In the genomic region with DNA sequence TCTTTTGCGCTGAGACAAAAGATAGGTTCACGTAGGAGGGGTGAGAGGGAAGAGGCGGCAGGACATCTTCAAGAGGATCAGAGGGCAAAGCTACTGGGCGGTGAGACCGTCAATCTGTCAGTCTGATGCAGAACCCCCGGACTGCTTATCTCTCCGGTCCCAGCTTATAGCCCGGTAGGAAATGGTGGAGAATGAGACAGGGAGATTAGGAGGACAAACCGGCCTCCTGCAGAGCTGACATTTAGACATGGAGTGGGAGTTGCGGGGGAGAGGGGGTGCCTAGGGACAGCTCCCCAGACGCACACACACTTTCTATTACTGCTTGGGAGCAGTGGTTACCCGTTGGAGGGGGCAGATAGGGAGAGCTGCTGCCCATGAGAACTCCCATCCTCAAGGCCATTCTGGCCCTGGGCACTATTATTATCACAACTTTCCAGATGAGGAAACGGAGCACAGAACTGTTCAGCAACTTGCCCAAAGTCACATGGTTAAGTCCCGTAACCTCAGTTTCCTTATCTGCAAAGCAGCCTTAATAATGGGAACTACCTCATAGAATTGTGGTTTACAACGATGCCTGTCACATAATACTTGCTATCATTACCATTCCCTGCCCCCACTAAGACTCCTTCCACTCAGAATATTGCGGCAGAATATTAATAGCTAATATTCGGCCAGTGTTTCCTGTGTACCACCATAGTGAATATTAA, we compare ENCODE assay signal across 8 cellular contexts. TPM values are rescaled to one million over a fixed set of nuclear protein-coding genes. Genes with fewer than 3 reads are reported as not detected.
DNase-seq lines count a peak whose midpoint lies in the region; FAIRE-seq and TF ChIP-seq lines count a peak whose summit lies in the region.

No MANE protein-coding gene starts in this region.

- peak overlapping the region; percentile 38 for H3K9ac ChIP-seq in endocrine pancreas (ENCODE audit: control insufficient read depth, insufficient read depth, low read length)
- no peak overlapping the region for H3K9ac ChIP-seq in neuronal stem cell (ENCODE audit: low read depth, low read length, poor library complexity)

- H4K91ac ChIP-seq in neuronal stem cell (ENCODE audit: low read depth, low read length, poor library complexity): no peak overlapping the region

- no peak overlapping the region for H3K23ac ChIP-seq in neuronal stem cell (ENCODE audit: low read depth, low read length, poor library complexity)

- no peak overlapping the region for H4K8ac ChIP-seq in neuronal stem cell (ENCODE audit: low read depth, low read length)

- no peak overlapping the region for H2BK120ac ChIP-seq in neuronal stem cell (ENCODE audit: low read depth, low read length)

- H2BK12ac ChIP-seq in neuronal stem cell (ENCODE audit: low read length): no peak overlapping the region

- H3K9me3 ChIP-seq in endocrine pancreas (ENCODE audit: control insufficient read depth, low read length) (no peaks in the 10 kb centered on the region), neuronal stem cell (replicated peaks in 1 of 2; ENCODE audit: control insufficient read depth in 2 of 2, insufficient read depth in 1 of 2, low read depth in 1 of 2, low read length in 2 of 2) (no peaks in the 10 kb centered on the region)

- no peak overlapping the region for H2BK15ac ChIP-seq in neuronal stem cell (ENCODE audit: low read length)

- peak overlapping the region; percentile 73 for H3K4me2 ChIP-seq in neuronal stem cell (ENCODE audit: insufficient read depth, low read length, poor library complexity, severe bottlenecking)

- FAIRE-seq in D721Med (lab: Jason Lieb, UNC): no peak

- no peak overlapping the region for H3K4ac ChIP-seq in neuronal stem cell (ENCODE audit: low read length)

- in situ Hi-C loops in Caki2 (cut with HindIII; ENCODE audit: low pct_unique_long_range_greater_than_20kb, low sequenced_read_pairs): no loop called here

- H3K4me1 ChIP-seq in endocrine pancreas (ENCODE audit: control insufficient read depth, insufficient read depth, low read length) (no peaks in the 10 kb centered on the region), neuronal stem cell (ENCODE audit: control insufficient read depth in 2 of 2, insufficient read depth in 1 of 2, low read depth in 1 of 2, low read length in 2 of 2) (peaks cover 5 to 8% of the 10 kb centered on the region in 2 donors)

- WGBS in neuronal stem cell (ENCODE audit: extremely low coverage in 2 of 2, insufficient read length in 2 of 2, insufficient replicate concordance in 1 of 2), 2 donors: no CpG with 5 or more reads among the region's 17 CpGs

- H3K27ac ChIP-seq in neuronal stem cell (replicated peaks; ENCODE audit: low read length): no peak overlapping the region

- H3K14ac ChIP-seq in neuronal stem cell (ENCODE audit: low read length): no peak overlapping the region

- H3K27me3 ChIP-seq in endocrine pancreas (ENCODE audit: control insufficient read depth, insufficient read depth, low read length) (no peaks in the 10 kb centered on the region), neuronal stem cell (ENCODE audit: control insufficient read depth in 3 of 3, insufficient read depth in 3 of 3, low read depth in 1 of 3, low read length in 3 of 3) (no peaks in the 10 kb centered on the region)

- DNase-seq in Caki2 (ENCODE audit: low read depth): peak; percentile 3
- peak; percentile 85 for DNase-seq in OCI-M2 (lab: John Stamatoyannopoulos, UW; ENCODE audit: unreplicated experiment)
- DNase-seq in neuronal stem cell (ENCODE audit: low spot score): no peak
- no peak for DNase-seq in D721Med (ENCODE audit: insufficient read length, low spot score)
- no peak for DNase-seq in DMS79 treated with DMSO at 0.1 percent for 48 hours (lab: John Stamatoyannopoulos, UW)
- no peak for DNase-seq in NCI-H2081 (lab: John Stamatoyannopoulos, UW)
- no peak for DNase-seq in SW480 (ENCODE audit: low spot score)

- no peak overlapping the region for H2AK5ac ChIP-seq in neuronal stem cell (ENCODE audit: low read depth, low read length)

- H3K18ac ChIP-seq in neuronal stem cell (ENCODE audit: low read length): no peak overlapping the region

- H3K4me3 ChIP-seq in endocrine pancreas (ENCODE audit: control insufficient read depth, insufficient read depth, low read length) (peak overlapping the region; percentile 66), neuronal stem cell (ENCODE audit: low read length in 2 of 2) (peak overlapping the region; percentile 61 to 87)

- H3K36me3 ChIP-seq in endocrine pancreas (ENCODE audit: control insufficient read depth, insufficient read depth, low read length) (no peaks in the 10 kb centered on the region), neuronal stem cell (replicated peaks in 1 of 2; ENCODE audit: control insufficient read depth in 2 of 2, insufficient read depth in 2 of 2, low read length in 2 of 2) (peaks cover 7 to 22% of the 10 kb centered on the region in 2 donors)

- peak overlapping the region; percentile 93 for H2AFZ ChIP-seq in neuronal stem cell (ENCODE audit: low read length)

- no peaks in the 10 kb centered on the region for H3K79me1 ChIP-seq in neuronal stem cell (ENCODE audit: low read depth, low read length)

- no peak for TF ChIP-seq CTCF in D721Med (IDR thresholded peaks at IDR 0.05; ENCODE audit: insufficient read depth, missing control alignments)

- H2BK5ac ChIP-seq in neuronal stem cell (ENCODE audit: low read length): no peak overlapping the region

RNA-seq across cellular contexts. Expression of a gene that starts 1.1 kb away (rescaled TPM):
- total RNA-seq in Caki2 (2014; rRNA removed; shearing (Covaris generic); ENCODE audit: low replicate concordance): 64.4 and 101 TPM in 2 replicates
- polyA plus RNA-seq in neuronal stem cell (2013, experiment 1 of 2): 118 TPM
- 116 TPM for polyA plus RNA-seq in neuronal stem cell (2013, experiment 2 of 2)

RNA-seq across cellular contexts. Expression of a gene that starts 14.3 kb away (rescaled TPM):
- total RNA-seq in Caki2 (2014; rRNA removed; shearing (Covaris generic); ENCODE audit: low replicate concordance): not detected in 2 replicates
- not detected for polyA plus RNA-seq in neuronal stem cell (2013, experiment 1 of 2)
- not detected for polyA plus RNA-seq in neuronal stem cell (2013, experiment 2 of 2)

RNA-seq across cellular contexts. Expression of a gene that starts 25.6 kb away (rescaled TPM):
- not detected in 2 replicates for total RNA-seq in Caki2 (2014; rRNA removed; shearing (Covaris generic); ENCODE audit: low replicate concordance)
- 0.04 TPM for polyA plus RNA-seq in neuronal stem cell (2013, experiment 1 of 2)
- 0.06 TPM for polyA plus RNA-seq in neuronal stem cell (2013, experiment 2 of 2)

RNA-seq across cellular contexts. Expression of a gene that starts 34.7 kb away (rescaled TPM):
- total RNA-seq in Caki2 (2014; rRNA removed; shearing (Covaris generic); ENCODE audit: low replicate concordance): 93.6 and 112 TPM in 2 replicates
- polyA plus RNA-seq in neuronal stem cell (2013, experiment 1 of 2): 0.70 TPM
- polyA plus RNA-seq in neuronal stem cell (2013, experiment 2 of 2): 0.33 TPM

RNA-seq across cellular contexts. Expression of a gene that starts 39.2 kb away (rescaled TPM):
- total RNA-seq in Caki2 (2014; rRNA removed; shearing (Covaris generic); ENCODE audit: low replicate concordance): not detected in 2 replicates
- polyA plus RNA-seq in neuronal stem cell (2013, experiment 1 of 2): not detected
- polyA plus RNA-seq in neuronal stem cell (2013, experiment 2 of 2): not detected

Comparison
In these comparisons a context has a peak if more than half of its experiments do, and no peak if none do; other contexts are left out.
1. DNase-seq: peak in Caki2 (single experiment) and OCI-M2 (single experiment); none in neuronal stem cell (single experiment), D721Med (single experiment), DMS79 treated with DMSO at 0.1 percent for 48 hours (single experiment), NCI-H2081 (0 of 2) and SW480 (single experiment).